Comparison of ENCODE assay signal across 17 cellular contexts in genomic region chr12:49901986-49902385, GRCh38. TPM values are rescaled to one million over a fixed set of nuclear protein-coding genes. Genes with fewer than 3 reads are reported as not detected.
DNase-seq lines count a peak whose midpoint lies in the region; TF ChIP-seq lines count a peak whose summit lies in the region.
"Had no signal": no experiment of that assay in that cellular context is flagged by ENCODE, and none has a peak within 500 bp of the region (broad histone marks: within the 10 kb centered on the region; RNA-seq: fewer than 3 reads in every experiment).

No MANE protein-coding gene starts in this region.

- H3K4me3 Mint-ChIP-seq in brain = peak overlapping the region in 4 of 5 experiments; percentile 13 to 85 (median 54)
- H3K4me3 Mint-ChIP-seq: HFFc6 had no signal

- peak overlapping the region; percentile 79 for H3K4me2 ChIP-seq in Karpas-422 (ENCODE audit: low read depth, low read length, poor library complexity, severe bottlenecking)
- no peak overlapping the region for H3K4me2 ChIP-seq in mesenchymal stem cell (ENCODE audit: low read length, poor library complexity, severe bottlenecking)

- H4K91ac ChIP-seq in mesenchymal stem cell (ENCODE audit: low read length) = no peak overlapping the region

- H3K14ac ChIP-seq in mesenchymal stem cell (ENCODE audit: low read length in 2 of 2) = no peak overlapping the region

- H3K36me3 Mint-ChIP-seq in brain = no peaks in the 10 kb centered on the region

- H2BK5ac ChIP-seq in mesenchymal stem cell (ENCODE audit: low read depth, low read length, poor library complexity, severe bottlenecking) = no peak overlapping the region

- H3K18ac ChIP-seq in mesenchymal stem cell (ENCODE audit: low read depth in 1 of 2, low read length in 2 of 2) = no peak overlapping the region

- H3K4ac ChIP-seq in mesenchymal stem cell (ENCODE audit: low read depth in 1 of 2, low read length in 2 of 2) = no peak overlapping the region

- no peaks in the 10 kb centered on the region for H3K9me3 ChIP-seq in Karpas-422 (ENCODE audit: low read length)
- H3K9me3 ChIP-seq in mesenchymal stem cell (ENCODE audit: control insufficient read depth, low read length) = no peaks in the 10 kb centered on the region

- no peak for TF ChIP-seq CTCF in brain (conservative IDR thresholded peaks at IDR 0.05)

- H3K27ac ChIP-seq in Karpas-422 (ENCODE audit: low read length) (peak overlapping the region; percentile 77), mesenchymal stem cell (ENCODE audit: low read length, poor library complexity, severe bottlenecking) (no peak overlapping the region), substantia nigra (ENCODE audit: low read depth, low read length, poor library complexity, severe bottlenecking) (peak overlapping the region; percentile 99)
- H3K27ac ChIP-seq: C4-2B had no signal

- no peak overlapping the region for H2AFZ ChIP-seq in Karpas-422 (ENCODE audit: low read length)
- H2AFZ ChIP-seq in mesenchymal stem cell (ENCODE audit: low read depth, low read length) = no peak overlapping the region

- no peak overlapping the region for H2AK5ac ChIP-seq in mesenchymal stem cell (ENCODE audit: low read length, severe bottlenecking)

- H3K79me2 ChIP-seq in Karpas-422 (ENCODE audit: low read length) = no peaks in the 10 kb centered on the region

- H2BK12ac ChIP-seq in mesenchymal stem cell (ENCODE audit: low read length in 2 of 2) = no peak overlapping the region

- no peaks in the 10 kb centered on the region for H3K9me2 ChIP-seq in Karpas-422 (replicated peaks; ENCODE audit: insufficient read depth, low read length)

- DNase-seq in Karpas-422 (no peak), mesenchymal stem cell (no peak), substantia nigra (lab: John Stamatoyannopoulos, UW) (no peak), pons (ENCODE audit: low spot score) (no peak), GM19238 (ENCODE audit: insufficient read length, low spot score) (no peak), NCI-H774 (lab: John Stamatoyannopoulos, UW) (no peak)
- DNase-seq: ACHN, DMS79 treated with DMSO at 0.1 percent for 48 hours, HFFc6, NCI-H1105, NCI-H1694, NCI-H510A, OCI-M1, SHP77 treated with DMSO at 0.1 percent for 48 hours had no signal

- H3K4me3 ChIP-seq in Karpas-422 (ENCODE audit: low read length) (peak overlapping the region; percentile 68), mesenchymal stem cell (ENCODE audit: insufficient read depth in 1 of 2, low read depth in 1 of 2, low read length in 2 of 2) (no peak overlapping the region)

- H3K4me1 ChIP-seq in Karpas-422 (ENCODE audit: low read length) (peaks cover 75% of the 10 kb centered on the region), mesenchymal stem cell (ENCODE audit: control insufficient read depth, insufficient read depth, low read depth, low read length) (peaks cover 9% of the 10 kb centered on the region)

- H3K23ac ChIP-seq in mesenchymal stem cell (ENCODE audit: low read length in 2 of 2) = no peak overlapping the region

- peak overlapping the region; percentile 3 for H2BK15ac ChIP-seq in mesenchymal stem cell (ENCODE audit: low read depth, poor library complexity, severe bottlenecking)

- H3K27me3 ChIP-seq in Karpas-422 (ENCODE audit: low read length) (no peaks in the 10 kb centered on the region), mesenchymal stem cell (ENCODE audit: control insufficient read depth in 1 of 2, insufficient read depth in 1 of 2, low read length in 2 of 2) (peaks cover 8 to 79% of the 10 kb centered on the region in 2 experiments)

- H3K9ac ChIP-seq in Karpas-422 (ENCODE audit: low read length) (peak overlapping the region; percentile 76), mesenchymal stem cell (ENCODE audit: low read length) (no peak overlapping the region)

- H3K9me3 Mint-ChIP-seq in brain = no peaks in the 10 kb centered on the region
- H3K9me3 Mint-ChIP-seq: HFFc6 had no signal

- H2BK120ac ChIP-seq in mesenchymal stem cell (ENCODE audit: low read depth, low read length) = no peak overlapping the region

- H3K79me1 ChIP-seq in mesenchymal stem cell (replicated peaks; ENCODE audit: low read length, poor library complexity, severe bottlenecking) = no peaks in the 10 kb centered on the region

- 95% methylated on average over 5 of the region's 5 CpGs for WGBS in mesenchymal stem cell

- peaks cover 7% of the 10 kb centered on the region for H3K27me3 Mint-ChIP-seq in brain

- H3K4me1 Mint-ChIP-seq in brain = peaks cover 48% of the 10 kb centered on the region

- H4K20me1 ChIP-seq in Karpas-422 (ENCODE audit: insufficient read depth, low read depth, low read length) = no peaks in the 10 kb centered on the region

- H3K27ac Mint-ChIP-seq in brain = peak overlapping the region in 3 of 5 experiments; percentile 95 to 98 (median 96)
- H3K27ac Mint-ChIP-seq: HFFc6 had no signal

- H4K8ac ChIP-seq in mesenchymal stem cell (ENCODE audit: low read length) = no peak overlapping the region

- H3K36me3 ChIP-seq in Karpas-422 (ENCODE audit: insufficient read depth, low read length) = no peaks in the 10 kb centered on the region
- H3K36me3 ChIP-seq in mesenchymal stem cell (ENCODE audit: control insufficient read depth in 1 of 2, insufficient read depth in 2 of 2, low read depth in 1 of 2, low read length in 2 of 2) = peaks cover 0 to 4% of the 10 kb centered on the region in 2 experiments

RNA-seq across cellular contexts. Expression of gene FAIM2, which starts 1.7 kb away (rescaled TPM):
- total RNA-seq in Karpas-422 (2014; rRNA removed; shearing (Covaris generic); ENCODE audit: low replicate concordance) = 27.4 and 49.8 TPM in 2 replicates
- polyA plus RNA-seq in brain (ENCODE audit: insufficient read depth, low read depth, low replicate concordance) = 213 TPM
- 0.30 TPM for polyA plus RNA-seq in mesenchymal stem cell (2013, experiment 1 of 2)
- polyA plus RNA-seq in mesenchymal stem cell (2013, experiment 2 of 2) = 0.27 TPM
- total RNA-seq: H7 had no signal

RNA-seq across cellular contexts. Expression of gene AQP2, which starts 48.6 kb away (rescaled TPM):
- total RNA-seq in Karpas-422 (2014; rRNA removed; shearing (Covaris generic); ENCODE audit: low replicate concordance) = 0.07 and 0.63 TPM in 2 replicates
- polyA plus RNA-seq in brain (ENCODE audit: insufficient read depth, low read depth, low replicate concordance) = not detected
- not detected for polyA plus RNA-seq in mesenchymal stem cell (2013, experiment 1 of 2)
- polyA plus RNA-seq in mesenchymal stem cell (2013, experiment 2 of 2) = not detected
- total RNA-seq: H7, HFFc6 had no signal

RNA-seq across cellular contexts. Expression of gene BCDIN3D, which starts 59.1 kb away (rescaled TPM):
- 5.8 and 10.2 TPM in 2 replicates for total RNA-seq in Karpas-422 (2014; rRNA removed; shearing (Covaris generic); ENCODE audit: low replicate concordance)
- polyA plus RNA-seq in brain (ENCODE audit: insufficient read depth, low read depth, low replicate concordance) = 3.6 TPM
- polyA plus RNA-seq in mesenchymal stem cell (2013, experiment 1 of 2) = 4.1 TPM
- 4.4 TPM for polyA plus RNA-seq in mesenchymal stem cell (2013, experiment 2 of 2)

RNA-seq across cellular contexts. Expression of gene AQP5, which starts 59.7 kb away (rescaled TPM):
- 0.97 and 4.5 TPM in 2 replicates for total RNA-seq in Karpas-422 (2014; rRNA removed; shearing (Covaris generic); ENCODE audit: low replicate concordance)
- 2.7 TPM for polyA plus RNA-seq in brain (ENCODE audit: insufficient read depth, low read depth, low replicate concordance)
- polyA plus RNA-seq in mesenchymal stem cell (2013, experiment 1 of 2) = 0.03 TPM
- polyA plus RNA-seq in mesenchymal stem cell (2013, experiment 2 of 2) = not detected
- total RNA-seq: HFFc6 had no signal
